Comparison of ENCODE assay signal across 8 cellular contexts in genomic region chr20:31515072-31515774, GRCh38. TPM values are rescaled to one million over a fixed set of nuclear protein-coding genes. Genes with fewer than 3 reads are reported as not detected.
A peak's percentile ranks its signal among the peaks of the same experiment; 100 is the strongest.
DNase-seq lines count a peak whose midpoint lies in the region; ATAC-seq and TF ChIP-seq lines count a peak whose summit lies in the region.

No MANE protein-coding gene starts in this region.

- H2AK5ac ChIP-seq in mesenchymal stem cell (ENCODE audit: low read length, severe bottlenecking) = peak overlapping the region; percentile 2

- TF ChIP-seq CTCF in left ventricle myocardium inferior (IDR thresholded peaks at IDR 0.05; ENCODE audit: borderline replicate concordance) (no peak), brain microvascular endothelial cell (IDR thresholded peaks at IDR 0.05; ENCODE audit: low read depth, low read length, missing control alignments) (no peak), vagina (IDR thresholded peaks at IDR 0.05) (no peak)

- no peak for TF ChIP-seq POLR2A in vagina (IDR thresholded peaks at IDR 0.05)

- no peak for DNase-seq in left ventricle myocardium inferior
- no peak for DNase-seq in cardiac septum (ENCODE audit: low spot score)
- no peak for DNase-seq in brain microvascular endothelial cell
- DNase-seq in mesenchymal stem cell = no peak
- DNase-seq in vagina (ENCODE audit: extremely low spot score in 2 of 2) = no peak

- H2BK5ac ChIP-seq in mesenchymal stem cell (ENCODE audit: low read depth, low read length, poor library complexity, severe bottlenecking) = peak overlapping the region; percentile 49

- H3K9ac ChIP-seq in mesenchymal stem cell (ENCODE audit: low read length) = peak overlapping the region; percentile 97

- peaks cover 1% of the 10 kb centered on the region for H3K79me1 ChIP-seq in mesenchymal stem cell (replicated peaks; ENCODE audit: low read length, poor library complexity, severe bottlenecking)

- H3K4me3 ChIP-seq in left ventricle myocardium inferior (peak overlapping the region; percentile 99), brain microvascular endothelial cell (ENCODE audit: low read depth, low read length) (peak overlapping the region; percentile 100), mesenchymal stem cell (ENCODE audit: insufficient read depth in 1 of 2, low read depth in 1 of 2, low read length in 2 of 2) (peak overlapping the region; percentile 97 to 98), vagina (peak overlapping the region; percentile 86 to 87)

- H3K4ac ChIP-seq in mesenchymal stem cell (ENCODE audit: low read depth in 1 of 2, low read length in 2 of 2) = peak overlapping the region; percentile 28 to 53

- peak overlapping the region in 1 of 2 experiments; percentile 100 for H3K14ac ChIP-seq in mesenchymal stem cell (ENCODE audit: low read length in 2 of 2)

- peak overlapping the region; percentile 97 for H4K8ac ChIP-seq in mesenchymal stem cell (ENCODE audit: low read length)

- no peak overlapping the region for H2BK15ac ChIP-seq in mesenchymal stem cell (ENCODE audit: low read depth, poor library complexity, severe bottlenecking)

- H3K27me3 ChIP-seq in left ventricle myocardium inferior (ENCODE audit: low read depth) (no peaks in the 10 kb centered on the region), brain microvascular endothelial cell (replicated peaks) (no peaks in the 10 kb centered on the region), mesenchymal stem cell (ENCODE audit: control insufficient read depth in 1 of 2, insufficient read depth in 1 of 2, low read length in 2 of 2) (no peaks in the 10 kb centered on the region), vagina (no peaks in the 10 kb centered on the region)

- H2BK12ac ChIP-seq in mesenchymal stem cell (ENCODE audit: low read length in 2 of 2) = no peak overlapping the region

- H3K4me1 ChIP-seq in left ventricle myocardium inferior (peaks cover 52% of the 10 kb centered on the region), mesenchymal stem cell (ENCODE audit: control insufficient read depth, insufficient read depth, low read depth, low read length) (peaks cover 22% of the 10 kb centered on the region), vagina (peaks cover 44% of the 10 kb centered on the region)

- peaks cover 17% of the 10 kb centered on the region for H3K36me3 ChIP-seq in left ventricle myocardium inferior
- peaks cover 5% of the 10 kb centered on the region for H3K36me3 ChIP-seq in brain microvascular endothelial cell (replicated peaks)
- peaks cover 11 to 29% of the 10 kb centered on the region in 2 experiments for H3K36me3 ChIP-seq in mesenchymal stem cell (ENCODE audit: control insufficient read depth in 1 of 2, insufficient read depth in 2 of 2, low read depth in 1 of 2, low read length in 2 of 2)
- no peaks in the 10 kb centered on the region for H3K36me3 ChIP-seq in vagina

- in situ Hi-C loops in brain microvascular endothelial cell (cut with HindIII; ENCODE audit: low pct_ligation_motif_present, low sequenced_read_pairs) = no loop called here

- WGBS in mesenchymal stem cell = 33% methylated on average over 4 of the region's 4 CpGs

- H4K91ac ChIP-seq in mesenchymal stem cell (ENCODE audit: low read length) = peak overlapping the region; percentile 96

- H3K23ac ChIP-seq in mesenchymal stem cell (ENCODE audit: low read length in 2 of 2) = peak overlapping the region; percentile 15 to 16

- ATAC-seq in HG03432 (IDR thresholded peaks at IDR 0.05; ENCODE audit: unreplicated experiment) (no peak), HG02885 (IDR thresholded peaks at IDR 0.05; ENCODE audit: poor library complexity, unreplicated experiment) (no peak), GM21390 (IDR thresholded peaks at IDR 0.05; ENCODE audit: unreplicated experiment) (no peak)

- no peak overlapping the region for H2BK120ac ChIP-seq in mesenchymal stem cell (ENCODE audit: low read depth, low read length)

- H3K18ac ChIP-seq in mesenchymal stem cell (ENCODE audit: low read depth in 1 of 2, low read length in 2 of 2) = peak overlapping the region; percentile 7 to 99

- peak overlapping the region; percentile 83 for H3K4me2 ChIP-seq in mesenchymal stem cell (ENCODE audit: low read length, poor library complexity, severe bottlenecking)

- H3K9me3 ChIP-seq in left ventricle myocardium inferior (replicated peaks) (no peaks in the 10 kb centered on the region), mesenchymal stem cell (ENCODE audit: control insufficient read depth, low read length) (no peaks in the 10 kb centered on the region), vagina (no peaks in the 10 kb centered on the region)

- peak overlapping the region; percentile 89 for H3K27ac ChIP-seq in left ventricle myocardium inferior (replicated peaks)
- peak overlapping the region; percentile 66 for H3K27ac ChIP-seq in brain microvascular endothelial cell
- no peak overlapping the region for H3K27ac ChIP-seq in mesenchymal stem cell (ENCODE audit: low read length, poor library complexity, severe bottlenecking)
- peak overlapping the region; percentile 72 for H3K27ac ChIP-seq in vagina

- no peak overlapping the region for H2AFZ ChIP-seq in mesenchymal stem cell (ENCODE audit: low read depth, low read length)

- intact Hi-C loops in left ventricle myocardium inferior (cut with micrococcal nuclease) = no loop called here
- intact Hi-C loops in cardiac septum (cut with DNase I) = no loop called here
- intact Hi-C loops in vagina (cut with DNase I) = no loop called here

RNA-seq across cellular contexts. Expression of gene HM13, which starts 1.0 kb away (rescaled TPM):
- total RNA-seq in left ventricle myocardium inferior (39.0 TPM), cardiac septum (43.7 TPM), vagina (77.8 TPM)
- polyA plus RNA-seq in mesenchymal stem cell (2013, experiment 1 of 2) = 291 TPM
- polyA plus RNA-seq in mesenchymal stem cell (2013, experiment 2 of 2) = 287 TPM

RNA-seq across cellular contexts. Expression of gene REM1, which starts 40.1 kb away (rescaled TPM):
- total RNA-seq in left ventricle myocardium inferior (1.5 TPM), cardiac septum (2.1 TPM), vagina (4.4 TPM)
- polyA plus RNA-seq in mesenchymal stem cell (2013, experiment 1 of 2) = not detected
- not detected for polyA plus RNA-seq in mesenchymal stem cell (2013, experiment 2 of 2)

RNA-seq across cellular contexts. Expression of gene DEFB124, which starts 40.3 kb away (rescaled TPM):
- not detected for total RNA-seq in left ventricle myocardium inferior
- not detected for total RNA-seq in cardiac septum
- not detected for polyA plus RNA-seq in mesenchymal stem cell (2013, experiment 1 of 2)
- not detected for polyA plus RNA-seq in mesenchymal stem cell (2013, experiment 2 of 2)
- not detected for total RNA-seq in vagina
